In genomic region chr19:38194061-38194701, GRCh38 we compare ENCODE assay signal across 28 cellular contexts. TPM values are rescaled to one million over a fixed set of nuclear protein-coding genes. Genes with fewer than 3 reads are reported as not detected.
A peak's percentile ranks its signal among the peaks of the same experiment; 100 is the strongest.
DNase-seq lines count a peak whose midpoint lies in the region; TF ChIP-seq lines count a peak whose summit lies in the region.
"Had no signal": no experiment of that assay in that cellular context is flagged by ENCODE, and none has a peak within 500 bp of the region (broad histone marks: within the 10 kb centered on the region; RNA-seq: fewer than 3 reads in every experiment).

No MANE protein-coding gene starts in this region.

- no peak overlapping the region for H3K4me3 Mint-ChIP-seq in Caco-2 (ENCODE audit: unreplicated experiment)
- H3K4me3 Mint-ChIP-seq: activated T-cell treated with anti-CD3 and anti-CD28 coated beads, Interleukin-2, amount 50 U/mL, for 24 hours; brain; GM23338; nephron had no signal

- H3K27ac Mint-ChIP-seq in Caco-2 (ENCODE audit: unreplicated experiment), result peak overlapping the region; percentile 32
- H3K27ac Mint-ChIP-seq: activated T-cell treated with anti-CD3 and anti-CD28 coated beads, Interleukin-2, amount 50 U/mL, for 24 hours; GM23338; nephron had no signal

- no peaks in the 10 kb centered on the region for H3K27me3 ChIP-seq in Caco-2 (replicated peaks; ENCODE audit: control insufficient read depth, insufficient read depth, low read length)
- H3K27me3 ChIP-seq: ovary, right atrium auricular region, testis had no signal

- peak; percentile 29 for DNase-seq in NCI-H1694 treated with DMSO at 0.1 percent for 48 hours (lab: John Stamatoyannopoulos, UW)
- DNase-seq in NCI-H1694 (lab: John Stamatoyannopoulos, UW), result no peak
- no peak for DNase-seq in Caco-2
- DNase-seq in NCI-H524 (lab: John Stamatoyannopoulos, UW), result peak; percentile 99
- DNase-seq in epithelial cell of prostate (ENCODE audit: low read depth, low spot score), result peak; percentile 34
- no peak for DNase-seq in ecto neural progenitor cell (ENCODE audit: low spot score)
- DNase-seq in GM13977 (ENCODE audit: low spot score), result no peak
- DNase-seq in putamen (ENCODE audit: low spot score), result no peak
- DNase-seq: activated CD4-positive, alpha-beta T cell treated with anti-CD3 and anti-CD28 coated beads for 48 hours; activated gamma-delta T cell treated with Interleukin-2 at 50 U/mL for 16 hours; activated T-cell treated with anti-CD3 and anti-CD28 coated beads, Interleukin-2, amount 50 U/mL, for 24 hours; Calu3; effector memory CD4-positive, alpha-beta T cell; hypothalamus; MM.1S; NCI-H146; NCI-H446; ovary; RPMI8226; stimulated activated naive CD4-positive, alpha-beta T cell treated with Interleukin-2 at 50 U/mL for 16 hours; T-helper 2 cell; testis had no signal

- intact Hi-C loops in Caco-2 (cut with micrococcal nuclease; ENCODE audit: unreplicated experiment), result no loop called here

- CTCF ChIA-PET in Caco-2 (lab: Charles Lee), result no interaction called here

- peak overlapping the region; percentile 10 for H3K27ac ChIP-seq in epithelial cell of prostate
- H3K27ac ChIP-seq: ovary, right atrium auricular region, testis had no signal

- H3K9me3 ChIP-seq in Caco-2, result no peaks in the 10 kb centered on the region
- H3K9me3 ChIP-seq: ovary, right atrium auricular region, testis had no signal

- no TSS peak for BruUV-seq in Caco-2 (replicated peaks; lab: Mats Ljungman, UMichigan)

- H3K4me1 ChIP-seq in Caco-2, result no peaks in the 10 kb centered on the region
- H3K4me1 ChIP-seq: right atrium auricular region, testis had no signal

- in situ Hi-C loops in GM13977 (cut with MboI; ENCODE audit: low pct_unique_long_range_greater_than_20kb, low sequenced_read_pairs, unreplicated experiment), result no loop called here

- H3K9me3 Mint-ChIP-seq in Caco-2 (ENCODE audit: unreplicated experiment), result no peaks in the 10 kb centered on the region
- H3K9me3 Mint-ChIP-seq: activated T-cell treated with anti-CD3 and anti-CD28 coated beads, Interleukin-2, amount 50 U/mL, for 24 hours; brain; GM23338; nephron had no signal

- H3K27me3 Mint-ChIP-seq in Caco-2 (ENCODE audit: insufficient read depth, unreplicated experiment), result no peaks in the 10 kb centered on the region
- H3K27me3 Mint-ChIP-seq: activated T-cell treated with anti-CD3 and anti-CD28 coated beads, Interleukin-2, amount 50 U/mL, for 24 hours; brain had no signal

- no peak overlapping the region for H3K4me3 ChIP-seq in Caco-2 (ENCODE audit: low read depth, low read length)
- H3K4me3 ChIP-seq: GM23338, K562, ovary, right atrium auricular region, testis had no signal

- POLR2A ChIA-PET in Caco-2 (lab: Charles Lee), result no interaction called here

- no peak for TF ChIP-seq CTCF in Caco-2 (IDR thresholded peaks at IDR 0.05; ENCODE audit: insufficient read depth in 1 of 2, low read depth in 1 of 2, low read length in 1 of 2, severe bottlenecking in 1 of 2, unreplicated experiment in 1 of 2)
- no peak for TF ChIP-seq CTCF in GM13977 (IDR thresholded peaks at IDR 0.05; ENCODE audit: extremely low read depth, insufficient read depth, missing control alignments)

- no peaks in the 10 kb centered on the region for H3K4me1 Mint-ChIP-seq in Caco-2 (ENCODE audit: low read depth, unreplicated experiment)

- peaks cover 11% of the 10 kb centered on the region for H3K36me3 ChIP-seq in Caco-2 (ENCODE audit: control insufficient read depth, insufficient read depth, low read length)
- H3K36me3 ChIP-seq: ovary, right atrium auricular region had no signal

- H3K36me3 Mint-ChIP-seq in Caco-2 (ENCODE audit: insufficient read depth, unreplicated experiment), result peaks cover 80% of the 10 kb centered on the region

RNA-seq across cellular contexts. Expression of gene DPF1, which starts 29.8 kb away (rescaled TPM):
- total RNA-seq in Caco-2 (2022), result 3.6 and 5.0 TPM in 2 replicates
- total RNA-seq: liver, right atrium auricular region had no signal

Comparison
In these comparisons a context has a peak if more than half of its experiments do, and no peak if none do; other contexts are left out.
1. DNase-seq: peak in NCI-H1694 treated with DMSO at 0.1 percent for 48 hours (single experiment), NCI-H524 (2 of 2) and epithelial cell of prostate (single experiment); none in NCI-H1694 (single experiment), Caco-2 (0 of 2), ecto neural progenitor cell (single experiment), GM13977 (single experiment) and putamen (single experiment).